ENCODE assay signal across 24 cellular contexts in the genomic region with DNA sequence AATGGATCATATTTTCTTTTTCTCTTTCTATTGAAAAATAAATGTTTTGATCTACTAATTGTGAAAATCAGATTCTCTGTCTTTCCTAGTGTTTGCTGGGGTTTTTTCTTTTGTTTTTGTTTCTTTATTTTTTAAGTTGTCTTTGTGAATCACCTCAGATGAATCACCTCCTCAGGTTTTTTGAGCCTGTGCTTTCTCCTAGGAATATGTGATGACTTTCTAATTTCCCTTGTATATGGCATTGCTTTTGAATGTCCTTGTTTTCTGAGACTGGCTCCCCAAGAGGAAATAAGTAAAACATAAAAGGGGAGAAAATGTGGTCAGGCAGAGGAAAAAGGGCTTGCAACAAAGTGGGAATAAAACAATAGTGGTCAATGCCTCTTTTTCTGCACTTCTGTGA.
"Had no signal": no experiment of that assay in that cellular context is flagged by ENCODE, and none has a peak within 500 bp of the region (broad histone marks: within the 10 kb centered on the region; RNA-seq: fewer than 3 reads in every experiment).

No MANE protein-coding gene starts in this region.

- ATAC-seq: activated CD8-positive, alpha-beta T cell treated with anti-CD3 and anti-CD28 coated beads for 36 hours had no signal

- H3K4me1 Mint-ChIP-seq: activated CD4-positive, alpha-beta T cell treated with anti-CD3 and anti-CD28 coated beads, Interleukin-2, amount 10 ng/mL, durations not matched to agents 24 days and 14 days; activated naive CD4-positive, alpha-beta T cell treated with anti-CD3 and anti-CD28 coated beads, Interleukin-2, amount 50 U/mL, for 24 hours; activated naive CD8-positive, alpha-beta T cell treated with anti-CD3 and anti-CD28 coated beads, Interleukin-2, amount 10 ng/mL, durations not matched to agents 7 days and 5 days had no signal

- H3K36me3 Mint-ChIP-seq: activated naive CD4-positive, alpha-beta T cell treated with anti-CD3 and anti-CD28 coated beads, Interleukin-2, amount 50 U/mL, for 24 hours; activated naive CD8-positive, alpha-beta T cell treated with anti-CD3 and anti-CD28 coated beads, Interleukin-2, amount 10 ng/mL, durations not matched to agents 7 days and 5 days had no signal

- H3K4me3 Mint-ChIP-seq: activated CD4-positive, alpha-beta T cell treated with anti-CD3 and anti-CD28 coated beads, Interleukin-2, amount 10 ng/mL, durations not matched to agents 24 days and 14 days; activated CD8-positive, alpha-beta T cell treated with anti-CD3 and anti-CD28 coated beads for 36 hours; activated naive CD4-positive, alpha-beta T cell treated with anti-CD3 and anti-CD28 coated beads, Interleukin-2, amount 50 U/mL, for 24 hours; activated naive CD8-positive, alpha-beta T cell treated with anti-CD3 and anti-CD28 coated beads, Interleukin-2, amount 10 ng/mL, durations not matched to agents 7 days and 5 days; activated T-cell treated with anti-CD3 and anti-CD28 coated beads, Interleukin-2, amount 50 U/mL, for 24 hours had no signal

- H3K27ac Mint-ChIP-seq: activated CD4-positive, alpha-beta T cell treated with anti-CD3 and anti-CD28 coated beads, Interleukin-2, amount 10 ng/mL, durations not matched to agents 24 days and 14 days; activated CD8-positive, alpha-beta T cell treated with anti-CD3 and anti-CD28 coated beads for 36 hours; activated naive CD4-positive, alpha-beta T cell treated with anti-CD3 and anti-CD28 coated beads, Interleukin-2, amount 50 U/mL, for 24 hours; activated naive CD8-positive, alpha-beta T cell treated with anti-CD3 and anti-CD28 coated beads, Interleukin-2, amount 10 ng/mL, durations not matched to agents 7 days and 5 days; activated T-cell treated with anti-CD3 and anti-CD28 coated beads, Interleukin-2, amount 50 U/mL, for 24 hours; activated T-helper 2 cell treated with anti-CD3 and anti-CD28 coated beads, Interferon-gamma antibody, Interleukin-2, Interleukin-4, amounts not matched to agents 10 μg/mL and 5 μg/mL and 100 μg/mL, durations not matched to agents 14 hours and 24 hours and 36 hours had no signal

- H3K27me3 Mint-ChIP-seq: activated CD4-positive, alpha-beta T cell treated with anti-CD3 and anti-CD28 coated beads, Interleukin-2, amount 10 ng/mL, durations not matched to agents 24 days and 14 days; activated CD8-positive, alpha-beta T cell treated with anti-CD3 and anti-CD28 coated beads for 36 hours; activated naive CD4-positive, alpha-beta T cell treated with anti-CD3 and anti-CD28 coated beads, Interleukin-2, amount 50 U/mL, for 24 hours; activated naive CD8-positive, alpha-beta T cell treated with anti-CD3 and anti-CD28 coated beads, Interleukin-2, amount 10 ng/mL, durations not matched to agents 7 days and 5 days; activated T-cell treated with anti-CD3 and anti-CD28 coated beads, Interleukin-2, amount 50 U/mL, for 24 hours had no signal

- DNase-seq: activated CD4-positive, alpha-beta T cell treated with anti-CD3 and anti-CD28 coated beads, Interleukin-2, amount 10 ng/mL, durations not matched to agents 24 days and 14 days; activated CD4-positive, alpha-beta T cell treated with anti-CD3 and anti-CD28 coated beads, Interleukin-2, amount 50 U/mL, for 4 hours; activated CD8-positive, alpha-beta T cell treated with anti-CD3 and anti-CD28 coated beads for 36 hours; activated gamma-delta T cell; activated naive CD4-positive, alpha-beta T cell treated with Interleukin-2 at 50 U/mL for 16 hours; activated naive CD8-positive, alpha-beta T cell treated with anti-CD3 and anti-CD28 coated beads, Interleukin-2, amount 10 ng/mL, durations not matched to agents 7 days and 5 days; activated T-cell treated with anti-CD3 and anti-CD28 coated beads, Interleukin-2, amount 50 U/mL, for 24 hours; Kasumi-1; KG1; NCI-H1092 treated with DMSO at 0.1 percent for 48 hours; NCI-H1417; NCI-H146; NCI-H187; NCI-H2029 treated with DMSO at 0.1 percent for 48 hours; NCI-H2107; NCI-H2171; NCI-H510A; NCI-H526; NCI-H748 treated with DMSO at 0.1 percent for 48 hours; NK-92 treated with Interleukin-12 subunit alpha and Interleukin-12 subunit beta, amount 100 ng/mL, for 24 hours; Right ventricle myocardium superior; T1000 had no signal
